8 cellular contexts compared by ENCODE assay signal in the genomic region with DNA sequence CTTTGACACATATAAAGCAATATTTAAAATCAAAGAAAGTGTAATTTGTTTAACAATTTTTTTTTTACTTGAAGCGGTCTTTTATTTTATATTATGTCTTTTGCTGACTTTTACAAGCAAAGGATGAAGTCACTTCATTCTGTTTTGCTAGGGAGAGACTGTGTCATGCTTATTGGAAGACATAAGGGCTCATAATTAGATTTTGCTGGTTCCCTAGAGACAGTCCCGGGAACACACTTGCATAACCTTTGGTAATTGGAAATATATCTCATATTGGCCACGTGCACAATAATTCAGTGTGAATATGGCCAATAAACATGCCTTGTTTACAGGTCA. TPM values are rescaled to one million over a fixed set of nuclear protein-coding genes. Genes with fewer than 3 reads are reported as not detected.
DNase-seq lines count a peak whose midpoint lies in the region; ATAC-seq and TF ChIP-seq lines count a peak whose summit lies in the region.

No MANE protein-coding gene starts in this region.

- peak; percentile 14 for DNase-seq in SK-N-SH
- no peak for DNase-seq in RWPE1 (ENCODE audit: low spot score)
- no peak for DNase-seq in right cardiac atrium
- no peak for DNase-seq in HPDE6-E6E7 (ENCODE audit: extremely low spot score)
- no peak for DNase-seq in SIG-M5 treated with dmso at 0.1 percent for 504 hours (lab: John Stamatoyannopoulos, UW; ENCODE audit: unreplicated experiment)

- TF ChIP-seq CTCF in SK-N-SH (IDR thresholded peaks at IDR 0.05) (no peak), RWPE1 (conservative IDR thresholded peaks at IDR 0.05; ENCODE audit: low read depth) (no peak)

- H3K4me3 ChIP-seq in SK-N-SH (ENCODE audit: low read depth in 2 of 2, low read length in 1 of 2) = peak overlapping the region; percentile 69 to 87
- H3K4me3 ChIP-seq in right cardiac atrium (ENCODE audit: low read length) = peak overlapping the region; percentile 91
- peak overlapping the region; percentile 90 for H3K4me3 ChIP-seq in thymus (ENCODE audit: low read length)

- no peaks in the 10 kb centered on the region for H4K20me1 ChIP-seq in SK-N-SH (ENCODE audit: insufficient read depth)

- POLR2A ChIA-PET in SK-N-SH (lab: Yijun Ruan, JAX) = no interaction called here
- POLR2A ChIA-PET in RWPE1 (lab: Yijun Ruan, JAX; ENCODE audit: low non-redundant PET) = no interaction called here

- 12% methylated on average over 3 of the region's 3 CpGs for WGBS in SK-N-SH (ENCODE audit: low lambda C conversion rate)
- 34% methylated on average over 3 of the region's 3 CpGs for WGBS in right cardiac atrium
- WGBS in thymus = 53% methylated on average over 3 of the region's 3 CpGs

- peak overlapping the region; percentile 81 for H3K4me2 ChIP-seq in SK-N-SH

- H3K27me3 ChIP-seq in SK-N-SH (ENCODE audit: insufficient read depth) (no peaks in the 10 kb centered on the region), right cardiac atrium (ENCODE audit: control insufficient read depth, insufficient read depth) (no peaks in the 10 kb centered on the region), thymus (ENCODE audit: control insufficient read depth, insufficient read depth) (no peaks in the 10 kb centered on the region)

- peaks cover 40% of the 10 kb centered on the region for H3K79me2 ChIP-seq in SK-N-SH (ENCODE audit: insufficient read depth)

- no peaks in the 10 kb centered on the region for H3F3A ChIP-seq in SK-N-SH (replicated peaks; ENCODE audit: insufficient read depth)

- H3K9me2 ChIP-seq in SK-N-SH = no peaks in the 10 kb centered on the region

- intact Hi-C loops in right cardiac atrium (cut with DNase I) = no loop called here

- H3K9me3 ChIP-seq in SK-N-SH = no peaks in the 10 kb centered on the region
- H3K9me3 ChIP-seq in right cardiac atrium (ENCODE audit: control insufficient read depth, low read length) = no peaks in the 10 kb centered on the region
- H3K9me3 ChIP-seq in thymus (ENCODE audit: control insufficient read depth) = no peaks in the 10 kb centered on the region

- H3K4me1 ChIP-seq in SK-N-SH (ENCODE audit: control insufficient read depth in 1 of 2, insufficient read depth in 2 of 2, low read depth in 1 of 2, low read length in 1 of 2) (peaks cover 0 to 3% of the 10 kb centered on the region in 2 experiments; a peak in 1 of 4 replicates), right cardiac atrium (ENCODE audit: control insufficient read depth, insufficient read depth, low read length) (peaks cover 2% of the 10 kb centered on the region), thymus (ENCODE audit: control insufficient read depth, insufficient read depth, low read length) (peaks cover 3% of the 10 kb centered on the region)

- CTCF ChIA-PET in SK-N-SH (lab: Yijun Ruan, JAX) = interaction anchor here (1.0 to 1.4 kb wide), 3 partner anchors 11 to 597 kb away, joined by 3 to 4 read pairs (median 4); no protein-coding TSS in a partner anchor
- CTCF ChIA-PET in RWPE1 (lab: Yijun Ruan, JAX) = interaction anchor here (1.1 kb wide), 1 partner anchor 563 kb away, joined by 6 read pairs; no protein-coding TSS in a partner anchor

- ATAC-seq in SK-N-SH treated with all-trans-retinoic acid at 6 μM for 48 hours = no peak; the same call in 1 of the 3 replicates
- peak in 1 of 2 donors; percentile 4 for ATAC-seq in right cardiac atrium
- no peak for ATAC-seq in GM19328 (IDR thresholded peaks at IDR 0.05; ENCODE audit: unreplicated experiment)

- H2AFZ ChIP-seq in SK-N-SH (ENCODE audit: low read depth) = peak overlapping the region; percentile 94; the same call in 1 of the 2 replicates

- H3K9ac ChIP-seq in SK-N-SH = peak overlapping the region; percentile 75; the same call in 1 of the 2 replicates

- TF ChIP-seq RAD21 in SK-N-SH (IDR thresholded peaks at IDR 0.05; ENCODE audit: low read length) = no peak

- H3K36me3 ChIP-seq in SK-N-SH (replicated peaks in 1 of 2; ENCODE audit: control insufficient read depth in 1 of 2, insufficient read depth in 2 of 2, low read length in 1 of 2) (no peaks in the 10 kb centered on the region), thymus (ENCODE audit: control insufficient read depth, insufficient read depth) (no peaks in the 10 kb centered on the region)

- no peak for TF ChIP-seq EP300 in SK-N-SH (IDR thresholded peaks at IDR 0.05; ENCODE audit: borderline replicate concordance in 1 of 2, low read depth in 1 of 2, low read length in 1 of 2)

- H3K27ac ChIP-seq in SK-N-SH (ENCODE audit: low read depth in 2 of 2, low read length in 1 of 2) (peak overlapping the region in 1 of 2 experiments; percentile 62; a peak in 2 of 4 replicates), RWPE1 (peak overlapping the region; percentile 90), right cardiac atrium (ENCODE audit: low read length) (no peak overlapping the region), thymus (ENCODE audit: low read depth) (no peak overlapping the region)

TF ChIP-seq in SK-N-SH, 30 proteins besides CTCF, POLR2A, EP300 and RAD21:
- TF ChIP-seq EZH2phosphoT487 (IDR thresholded peaks at IDR 0.05; ENCODE audit: borderline replicate concordance, low read depth) (no peak), JUND (IDR thresholded peaks at IDR 0.05) (no peak)

TF ChIP-seq in SK-N-SH treated with all-trans-retinoic acid at 6 μM for 48 hours, 23 proteins besides CTCF, POLR2A, EP300 and RAD21:
- no peak for TF ChIP-seq CSDC2 (CRISPR knock-in tag; IDR thresholded peaks at IDR 0.05)
- TF ChIP-seq BACH2 (CRISPR knock-in tag; IDR thresholded peaks at IDR 0.05; ENCODE audit: borderline replicate concordance) = no peak
- no peak for TF ChIP-seq SNAI2 (CRISPR knock-in tag; IDR thresholded peaks at IDR 0.05)
- TF ChIP-seq, protein P1, sequence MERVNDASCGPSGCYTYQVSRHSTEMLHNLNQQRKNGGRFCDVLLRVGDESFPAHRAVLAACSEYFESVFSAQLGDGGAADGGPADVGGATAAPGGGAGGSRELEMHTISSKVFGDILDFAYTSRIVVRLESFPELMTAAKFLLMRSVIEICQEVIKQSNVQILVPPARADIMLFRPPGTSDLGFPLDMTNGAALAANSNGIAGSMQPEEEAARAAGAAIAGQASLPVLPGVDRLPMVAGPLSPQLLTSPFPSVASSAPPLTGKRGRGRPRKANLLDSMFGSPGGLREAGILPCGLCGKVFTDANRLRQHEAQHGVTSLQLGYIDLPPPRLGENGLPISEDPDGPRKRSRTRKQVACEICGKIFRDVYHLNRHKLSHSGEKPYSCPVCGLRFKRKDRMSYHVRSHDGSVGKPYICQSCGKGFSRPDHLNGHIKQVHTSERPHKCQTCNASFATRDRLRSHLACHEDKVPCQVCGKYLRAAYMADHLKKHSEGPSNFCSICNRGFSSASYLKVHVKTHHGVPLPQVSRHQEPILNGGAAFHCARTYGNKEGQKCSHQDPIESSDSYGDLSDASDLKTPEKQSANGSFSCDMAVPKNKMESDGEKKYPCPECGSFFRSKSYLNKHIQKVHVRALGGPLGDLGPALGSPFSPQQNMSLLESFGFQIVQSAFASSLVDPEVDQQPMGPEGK (CRISPR knock-in tag; IDR thresholded peaks at IDR 0.05; ENCODE audit: borderline replicate concordance) = no peak
- TF ChIP-seq, protein P2, sequence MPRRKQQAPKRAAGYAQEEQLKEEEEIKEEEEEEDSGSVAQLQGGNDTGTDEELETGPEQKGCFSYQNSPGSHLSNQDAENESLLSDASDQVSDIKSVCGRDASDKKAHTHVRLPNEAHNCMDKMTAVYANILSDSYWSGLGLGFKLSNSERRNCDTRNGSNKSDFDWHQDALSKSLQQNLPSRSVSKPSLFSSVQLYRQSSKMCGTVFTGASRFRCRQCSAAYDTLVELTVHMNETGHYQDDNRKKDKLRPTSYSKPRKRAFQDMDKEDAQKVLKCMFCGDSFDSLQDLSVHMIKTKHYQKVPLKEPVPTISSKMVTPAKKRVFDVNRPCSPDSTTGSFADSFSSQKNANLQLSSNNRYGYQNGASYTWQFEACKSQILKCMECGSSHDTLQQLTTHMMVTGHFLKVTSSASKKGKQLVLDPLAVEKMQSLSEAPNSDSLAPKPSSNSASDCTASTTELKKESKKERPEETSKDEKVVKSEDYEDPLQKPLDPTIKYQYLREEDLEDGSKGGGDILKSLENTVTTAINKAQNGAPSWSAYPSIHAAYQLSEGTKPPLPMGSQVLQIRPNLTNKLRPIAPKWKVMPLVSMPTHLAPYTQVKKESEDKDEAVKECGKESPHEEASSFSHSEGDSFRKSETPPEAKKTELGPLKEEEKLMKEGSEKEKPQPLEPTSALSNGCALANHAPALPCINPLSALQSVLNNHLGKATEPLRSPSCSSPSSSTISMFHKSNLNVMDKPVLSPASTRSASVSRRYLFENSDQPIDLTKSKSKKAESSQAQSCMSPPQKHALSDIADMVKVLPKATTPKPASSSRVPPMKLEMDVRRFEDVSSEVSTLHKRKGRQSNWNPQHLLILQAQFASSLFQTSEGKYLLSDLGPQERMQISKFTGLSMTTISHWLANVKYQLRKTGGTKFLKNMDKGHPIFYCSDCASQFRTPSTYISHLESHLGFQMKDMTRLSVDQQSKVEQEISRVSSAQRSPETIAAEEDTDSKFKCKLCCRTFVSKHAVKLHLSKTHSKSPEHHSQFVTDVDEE (CRISPR knock-in tag; IDR thresholded peaks at IDR 0.05) = no peak
- no peak for TF ChIP-seq OSR1 (CRISPR knock-in tag; IDR thresholded peaks at IDR 0.05)

RNA-seq across cellular contexts. Expression of a gene that starts 0.4 kb away (rescaled TPM):
- polyA plus RNA-seq in SK-N-SH (2012; rRNA removed) (4.7 and 5.0 TPM in 2 replicates), right cardiac atrium (6.7 TPM), thymus (63.6 TPM)
- 5.1 and 5.5 TPM in 2 replicates for polyA plus RNA-seq in SK-N-SH (2012; cell fraction: cytosol; rRNA removed)
- 2.5 and 2.7 TPM in 2 replicates for polyA plus RNA-seq in SK-N-SH (2012; cell fraction: nucleus; rRNA removed)
- 10 to 100 TPM; 16.2 to 26.6 (median 20.8) TPM for total RNA-seq in right cardiac atrium

RNA-seq across cellular contexts. Expression of a gene that starts 7.3 kb away (rescaled TPM):
- not detected in 2 replicates for polyA plus RNA-seq in SK-N-SH (2012; rRNA removed)
- not detected in 2 replicates for polyA plus RNA-seq in SK-N-SH (2012; cell fraction: cytosol; rRNA removed)
- not detected in 2 replicates for polyA plus RNA-seq in SK-N-SH (2012; cell fraction: nucleus; rRNA removed)
- 1 to 10 TPM in 3 of 4 donors, under 1 TPM in 1; 0.66 to 1.7 (median 1.0) TPM for total RNA-seq in right cardiac atrium
- polyA plus RNA-seq in right cardiac atrium = 0.43 TPM
- 0.46 TPM for polyA plus RNA-seq in thymus

RNA-seq across cellular contexts. Expression of a gene that starts 47.1 kb away (rescaled TPM):
- polyA plus RNA-seq in SK-N-SH (2012; rRNA removed) (not detected in 2 replicates), right cardiac atrium (not detected), thymus (0.30 TPM)
- not detected in 2 replicates for polyA plus RNA-seq in SK-N-SH (2012; cell fraction: cytosol; rRNA removed)
- polyA plus RNA-seq in SK-N-SH (2012; cell fraction: nucleus; rRNA removed) = not detected in 2 replicates
- total RNA-seq in right cardiac atrium = not detected
